8 cellular contexts compared by ENCODE assay signal in the genomic region with DNA sequence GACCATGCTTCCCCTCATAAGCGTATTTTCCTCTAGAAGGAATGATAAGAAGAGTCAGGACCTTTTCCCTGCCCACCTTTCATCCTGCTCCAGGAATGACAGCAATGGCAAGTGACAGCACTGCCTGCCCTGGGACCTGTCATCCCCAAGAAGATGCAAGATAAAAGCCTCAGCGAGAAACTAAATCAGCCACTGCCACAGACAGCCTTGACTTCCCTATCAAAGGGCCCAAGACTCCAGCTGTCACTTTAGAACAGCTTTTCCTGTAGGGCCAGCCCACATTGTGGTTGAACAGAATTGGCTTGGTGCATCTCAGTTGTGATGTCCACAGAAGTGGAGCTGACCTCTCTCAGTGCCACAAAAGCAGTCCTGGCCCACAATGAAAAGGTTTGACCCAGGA. TPM values are rescaled to one million over a fixed set of nuclear protein-coding genes. Genes with fewer than 3 reads are reported as not detected.
DNase-seq lines count a peak whose midpoint lies in the region; ATAC-seq and TF ChIP-seq lines count a peak whose summit lies in the region.

No MANE protein-coding gene starts in this region.

- intact Hi-C loops in MCF 10A (cut with micrococcal nuclease), result no loop called here

- no peaks in the 10 kb centered on the region for H3K9me3 ChIP-seq in Karpas-422 (ENCODE audit: low read length)

- POLR2A ChIA-PET in MCF 10A (lab: Yijun Ruan, JAX), result interaction anchor here (0.5 to 1.3 kb wide), 5 partner anchors 21 to 71 kb away, joined by 3 to 5 read pairs (median 3); a partner anchor contains a TSS
- POLR2A ChIA-PET in naive thymus-derived CD8-positive, alpha-beta T cell (lab: Charles Lee), result interaction anchor here (0.9 to 2.9 kb wide), 5 partner anchors 31 to 73 kb away, joined by 3 to 12 read pairs (median 6); a partner anchor contains a TSS

- no peaks in the 10 kb centered on the region for H3K36me3 ChIP-seq in Karpas-422 (ENCODE audit: insufficient read depth, low read length)

- no peaks in the 10 kb centered on the region for H3K27me3 ChIP-seq in Karpas-422 (ENCODE audit: low read length)

- H3K4me1 Mint-ChIP-seq in MCF 10A (ENCODE audit: insufficient read depth, unreplicated experiment), result no peaks in the 10 kb centered on the region
- peaks cover 18 to 57% (median 51%) of the 10 kb centered on the region in 4 donors for H3K4me1 Mint-ChIP-seq in naive thymus-derived CD8-positive, alpha-beta T cell

- no peaks in the 10 kb centered on the region for H3K9me2 ChIP-seq in Karpas-422 (replicated peaks; ENCODE audit: insufficient read depth, low read length)

- no peaks in the 10 kb centered on the region for H3K9me3 Mint-ChIP-seq in MCF 10A (ENCODE audit: unreplicated experiment)
- no peaks in the 10 kb centered on the region for H3K9me3 Mint-ChIP-seq in naive thymus-derived CD8-positive, alpha-beta T cell

- peak overlapping the region; percentile 94 for H3K9ac ChIP-seq in Karpas-422 (ENCODE audit: low read length)

- DNase-seq in Karpas-422, result no peak
- no peak for DNase-seq in MCF 10A (ENCODE audit: unreplicated experiment)
- no peak for DNase-seq in naive thymus-derived CD8-positive, alpha-beta T cell
- DNase-seq in NCI-H1092 (lab: John Stamatoyannopoulos, UW), result no peak
- DNase-seq in NK-92 (lab: John Stamatoyannopoulos, UW; ENCODE audit: unreplicated experiment), result no peak
- DNase-seq in inferior parietal cortex (ENCODE audit: extremely low spot score), result no peak
- no peak for DNase-seq in DMS 273 treated with DMSO at 0.1 percent for 48 hours (lab: John Stamatoyannopoulos, UW)

- no peak overlapping the region for H2AFZ ChIP-seq in Karpas-422 (ENCODE audit: low read length)

- H3K4me3 Mint-ChIP-seq in MCF 10A (ENCODE audit: unreplicated experiment), result peak overlapping the region; percentile 90
- H3K4me3 Mint-ChIP-seq in naive thymus-derived CD8-positive, alpha-beta T cell, result peak overlapping the region; percentile 94 to 99 (median 96)

- TF ChIP-seq CTCF in C4-2B (conservative IDR thresholded peaks at IDR 0.05) (no peak), MCF 10A (IDR thresholded peaks at IDR 0.05; ENCODE audit: unreplicated experiment) (no peak)

- H3K27ac ChIP-seq in C4-2B, result peak overlapping the region; percentile 94
- no peak overlapping the region for H3K27ac ChIP-seq in Karpas-422 (ENCODE audit: low read length)

- H4K20me1 ChIP-seq in Karpas-422 (ENCODE audit: insufficient read depth, low read depth, low read length), result no peaks in the 10 kb centered on the region; the same call in 1 of the 2 replicates

- H3K4me1 ChIP-seq in Karpas-422 (ENCODE audit: low read length), result peaks cover 55% of the 10 kb centered on the region

- peaks cover 56% of the 10 kb centered on the region for H3K79me2 ChIP-seq in Karpas-422 (ENCODE audit: low read length)

- H3K4me2 ChIP-seq in Karpas-422 (ENCODE audit: low read depth, low read length, poor library complexity, severe bottlenecking), result peak overlapping the region; percentile 79

- peak overlapping the region; percentile 85 for H3K4me3 ChIP-seq in Karpas-422 (ENCODE audit: low read length)

- no peak for ATAC-seq in naive thymus-derived CD8-positive, alpha-beta T cell

- H3K36me3 Mint-ChIP-seq in MCF 10A (ENCODE audit: insufficient read depth, unreplicated experiment), result peaks cover 19% of the 10 kb centered on the region
- H3K36me3 Mint-ChIP-seq in naive thymus-derived CD8-positive, alpha-beta T cell, result peaks cover 0 to 26% (median 0%) of the 10 kb centered on the region in 3 donors

- BruUV-seq in MCF 10A (replicated peaks; lab: Mats Ljungman, UMichigan), result no TSS peak

- CTCF ChIA-PET in MCF 10A (lab: Yijun Ruan, JAX), result interaction anchor here (0.5 to 2.4 kb wide), 5 partner anchors 10 to 284 kb away, joined by 3 to 17 read pairs (median 4); no protein-coding TSS in a partner anchor

- H3K27ac Mint-ChIP-seq in MCF 10A (ENCODE audit: low read depth, unreplicated experiment), result peak overlapping the region; percentile 94
- H3K27ac Mint-ChIP-seq in naive thymus-derived CD8-positive, alpha-beta T cell, result peak overlapping the region; percentile 43 to 100 (median 98)

- H3K27me3 Mint-ChIP-seq in MCF 10A (ENCODE audit: insufficient read depth, unreplicated experiment), result no peaks in the 10 kb centered on the region
- H3K27me3 Mint-ChIP-seq in naive thymus-derived CD8-positive, alpha-beta T cell, result no peaks in the 10 kb centered on the region

RNA-seq across cellular contexts. Expression of a gene that starts 1.1 kb away (rescaled TPM):
- total RNA-seq in Karpas-422 (2014; rRNA removed; shearing (Covaris generic); ENCODE audit: low replicate concordance), result 30.2 and 48.8 TPM in 2 replicates
- total RNA-seq in MCF 10A (2022), result 41.6 and 50.1 TPM in 2 replicates
- total RNA-seq in naive thymus-derived CD8-positive, alpha-beta T cell, result 10 to 100 TPM; 66.5 to 88.3 TPM
- 10 to 100 TPM; 65.6 to 69.8 (median 66.1) TPM for polyA plus RNA-seq in naive thymus-derived CD8-positive, alpha-beta T cell

RNA-seq across cellular contexts. Expression of a gene that starts 30.7 kb away (rescaled TPM):
- total RNA-seq in Karpas-422 (2014; rRNA removed; shearing (Covaris generic); ENCODE audit: low replicate concordance), result 22.7 and 27.4 TPM in 2 replicates
- total RNA-seq in MCF 10A (2022), result 0.49 TPM in 1 of 2 replicates, not detected in the other
- 10 to 100 TPM; 20.5 to 25.2 TPM for total RNA-seq in naive thymus-derived CD8-positive, alpha-beta T cell
- polyA plus RNA-seq in naive thymus-derived CD8-positive, alpha-beta T cell, result 1 to 10 TPM; 6.5 to 9.8 (median 6.7) TPM

RNA-seq across cellular contexts. Expression of a gene that starts 36.5 kb away (rescaled TPM):
- 76.7 and 76.9 TPM in 2 replicates for total RNA-seq in Karpas-422 (2014; rRNA removed; shearing (Covaris generic); ENCODE audit: low replicate concordance)
- total RNA-seq in MCF 10A (2022), result 355 and 424 TPM in 2 replicates
- total RNA-seq in naive thymus-derived CD8-positive, alpha-beta T cell, result 10 to 100 TPM; 57.8 to 60.4 TPM
- polyA plus RNA-seq in naive thymus-derived CD8-positive, alpha-beta T cell, result 10 to 100 TPM; 27.4 to 30.8 (median 29.3) TPM

Comparison
In these comparisons a context has a peak if more than half of its experiments do, and no peak if none do; other contexts are left out.
1. RNA of a gene that starts 30.7 kb away (total RNA-seq): 20.5 to 25.2 TPM in naive thymus-derived CD8-positive, alpha-beta T cell and 22.7 to 27.4 TPM in Karpas-422; 0.49 TPM in MCF 10A; every median in the first group is over 10 times any median in the second.